Comparison of ENCODE assay signal across 9 cellular contexts in the genomic region with DNA sequence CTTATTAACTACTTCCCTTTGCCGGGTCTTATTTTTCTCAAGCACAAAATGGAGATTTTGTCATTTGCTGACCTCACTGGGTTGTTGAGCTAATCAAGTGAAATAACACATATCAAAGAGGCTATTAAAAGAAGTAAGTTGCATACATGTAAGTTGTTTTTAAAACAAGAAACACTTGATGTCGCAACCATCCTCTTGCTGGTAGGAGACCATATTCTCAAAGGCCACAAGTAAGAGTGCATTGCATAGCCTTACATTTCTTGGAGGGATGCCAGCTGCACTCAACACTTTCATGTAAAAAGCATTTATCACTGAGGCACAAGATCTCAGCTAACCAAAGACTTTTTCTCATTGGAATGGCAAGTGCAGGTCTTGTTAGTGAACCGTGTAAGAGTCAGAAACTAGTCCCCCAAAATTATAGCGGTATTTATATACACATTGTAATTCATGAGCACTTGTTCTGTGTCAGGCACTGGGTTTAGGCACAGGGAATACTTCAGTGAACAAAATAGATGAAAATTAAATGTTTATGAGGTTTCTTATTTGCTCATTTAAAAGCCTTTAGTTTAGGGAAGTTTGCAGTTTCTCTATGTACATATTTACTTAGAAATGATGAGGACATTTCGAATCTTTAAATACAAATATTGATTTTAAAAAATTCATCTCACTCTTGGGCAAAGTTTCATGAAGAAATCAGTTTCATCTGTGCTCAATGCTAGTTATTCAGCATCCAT.
DNase-seq lines count a peak whose midpoint lies in the region; ATAC-seq and TF ChIP-seq lines count a peak whose summit lies in the region.
"Had no signal": no experiment of that assay in that cellular context is flagged by ENCODE, and none has a peak within 500 bp of the region (broad histone marks: within the 10 kb centered on the region; RNA-seq: fewer than 3 reads in every experiment).

No MANE protein-coding gene starts in this region.

- no peak overlapping the region for H3K4me3 Mint-ChIP-seq in CD8-positive, alpha-beta memory T cell

- H3K27me3 Mint-ChIP-seq in CD8-positive, alpha-beta memory T cell, result peaks cover 7 to 10% of the 10 kb centered on the region in 2 donors

- CTCF ChIA-PET in CD8-positive, alpha-beta memory T cell (lab: Charles Lee), result interaction anchor here (0.9 to 1.7 kb wide), 7 partner anchors 10 to 729 kb away, joined by 3 to 8 read pairs (median 4); a partner anchor contains a TSS

- no peak for ATAC-seq in HG03045 (IDR thresholded peaks at IDR 0.05; ENCODE audit: unreplicated experiment)

- no peak overlapping the region for H3K4me3 ChIP-seq in cardiac muscle cell
- no peak overlapping the region for H3K4me3 ChIP-seq in CD8-positive, alpha-beta memory T cell (ENCODE audit: low read length)

- no peak for TF ChIP-seq CTCF in cardiac muscle cell (IDR thresholded peaks at IDR 0.05; ENCODE audit: low read depth, low read length)

- POLR2A ChIA-PET in CD8-positive, alpha-beta memory T cell (lab: Charles Lee), result interaction anchor here (0.6 kb wide), 1 partner anchor 295 kb away, joined by 6 read pairs; no protein-coding TSS in a partner anchor

- intact Hi-C loops in cardiac septum (cut with DNase I), result loop anchor here (1.0 kb wide), 1 partner anchor 299 kb away; no protein-coding TSS in a partner anchor

- in situ Hi-C loops in SK-MEL-5 (cut with HindIII; ENCODE audit: low pct_unique_long_range_greater_than_20kb, low sequenced_read_pairs), result no loop called here

- H3K27ac Mint-ChIP-seq in CD8-positive, alpha-beta memory T cell, result no peak overlapping the region

- DNase-seq in cardiac muscle cell (ENCODE audit: low read depth in 1 of 2, low spot score in 1 of 2), result peak; percentile 92 to 98
- no peak for DNase-seq in cardiac septum (ENCODE audit: low spot score)
- DNase-seq in SK-MEL-5 (ENCODE audit: low read depth, low spot score), result peak; percentile 78
- peak; percentile 89 for DNase-seq in glomerular visceral epithelial cell (ENCODE audit: extremely low spot score)
- DNase-seq in ureter (ENCODE audit: low spot score), result peak; percentile 55
- DNase-seq in CD8-positive, alpha-beta memory T cell, result no peak
- DNase-seq in NCI-H146 (lab: John Stamatoyannopoulos, UW), result no peak
- DNase-seq: DND-41 had no signal

- H3K27me3 ChIP-seq in cardiac muscle cell, result no peaks in the 10 kb centered on the region
- no peaks in the 10 kb centered on the region for H3K27me3 ChIP-seq in CD8-positive, alpha-beta memory T cell (ENCODE audit: insufficient read depth, low read length, poor library complexity, severe bottlenecking)

- H3K36me3 Mint-ChIP-seq in CD8-positive, alpha-beta memory T cell, result no peaks in the 10 kb centered on the region

- H3K4me1 ChIP-seq in cardiac muscle cell (ENCODE audit: low read depth), result peaks cover 6% of the 10 kb centered on the region
- no peaks in the 10 kb centered on the region for H3K4me1 ChIP-seq in CD8-positive, alpha-beta memory T cell (ENCODE audit: insufficient read depth, low read length)

- no peaks in the 10 kb centered on the region for H3K4me1 Mint-ChIP-seq in CD8-positive, alpha-beta memory T cell

- no peaks in the 10 kb centered on the region for H3K36me3 ChIP-seq in cardiac muscle cell
- H3K36me3 ChIP-seq in CD8-positive, alpha-beta memory T cell (ENCODE audit: insufficient read depth, low read length), result no peaks in the 10 kb centered on the region

- no peaks in the 10 kb centered on the region for H3K9me3 ChIP-seq in cardiac muscle cell (ENCODE audit: low read depth)
- H3K9me3 ChIP-seq in CD8-positive, alpha-beta memory T cell (ENCODE audit: low read length), result no peaks in the 10 kb centered on the region

- H3K9me3 Mint-ChIP-seq in CD8-positive, alpha-beta memory T cell, result no peaks in the 10 kb centered on the region

- H3K27ac ChIP-seq in cardiac muscle cell, result no peak overlapping the region
- H3K27ac ChIP-seq in CD8-positive, alpha-beta memory T cell (ENCODE audit: low read depth, low read length), result no peak overlapping the region

Comparison
In these comparisons a context has a peak if more than half of its experiments do, and no peak if none do; other contexts are left out.
1. DNase-seq: peak in cardiac muscle cell (2 of 2), SK-MEL-5 (single experiment), glomerular visceral epithelial cell (single experiment) and ureter (single experiment); none in cardiac septum (single experiment), CD8-positive, alpha-beta memory T cell (0 of 5) and NCI-H146 (single experiment).